Comparison of ENCODE assay signal across 30 cellular contexts in genomic region chr15:78654272-78654671, GRCh38. TPM values are rescaled to one million over a fixed set of nuclear protein-coding genes. Genes with fewer than 3 reads are reported as not detected.
"Had no signal": no experiment of that assay in that cellular context is flagged by ENCODE, and none has a peak within 500 bp of the region (broad histone marks: within the 10 kb centered on the region; RNA-seq: fewer than 3 reads in every experiment).

No MANE protein-coding gene starts in this region.

- H3K36me3 ChIP-seq: left lung, right lobe of liver, transverse colon had no signal

- H3K4me3 ChIP-seq: left lung, lung, mucosa of descending colon, right lobe of liver, testis, transverse colon had no signal

- H3K27ac ChIP-seq: left lung, right lobe of liver, testis, transverse colon had no signal

- H3K4me1 ChIP-seq: left lung, testis, transverse colon had no signal

- H3K9me3 ChIP-seq: left lung, mucosa of descending colon, right lobe of liver, testis, transverse colon had no signal

- ATAC-seq: activated CD4-positive, alpha-beta T cell treated with anti-CD3 and anti-CD28 coated beads for 36 hours; activated CD8-positive, alpha-beta memory T cell treated with anti-CD3 and anti-CD28 coated beads, Interleukin-2, amount 10 ng/mL, durations not matched to agents 7 days and 5 days; activated CD8-positive, alpha-beta T cell treated with anti-CD3 and anti-CD28 coated beads, Interleukin-2, amount 10 ng/mL, durations not matched to agents 7 days and 5 days; activated naive CD4-positive, alpha-beta T cell treated with anti-CD3 and anti-CD28 coated beads, Interleukin-2, amount 50 U/mL, for 72 hours; activated T-cell treated with anti-CD3 and anti-CD28 coated beads, Interleukin-2, amount 50 U/mL, for 72 hours; left lung; mucosa of descending colon; natural killer cell treated with Interleukin-12 subunit alpha and Interleukin-12 subunit beta and Interleukin-15 and Interleukin-18, amount 100 ng/mL, for 72 hours; right lobe of liver had no signal

- DNase-seq: activated CD4-positive, alpha-beta T cell treated with anti-CD3 and anti-CD28 coated beads for 36 hours; activated CD4-positive, CD25-positive, alpha-beta regulatory T cell; activated CD8-positive, alpha-beta memory T cell treated with anti-CD3 and anti-CD28 coated beads, Interleukin-2, amount 10 ng/mL, durations not matched to agents 7 days and 5 days; activated CD8-positive, alpha-beta T cell treated with anti-CD3 and anti-CD28 coated beads, Interleukin-2, amount 10 ng/mL, durations not matched to agents 7 days and 5 days; activated naive CD4-positive, alpha-beta T cell; activated T-cell treated with anti-CD3 and anti-CD28 coated beads, Interleukin-2, amount 50 U/mL, for 72 hours; dermis blood vessel endothelial cell; effector CD4-positive, alpha-beta T cell; head of caudate nucleus; hypothalamus; immature natural killer cell; kidney glomerular epithelial cell; left lung; mucosa of descending colon; right lobe of liver; stimulated activated CD4-positive, alpha-beta T cell treated with anti-CD3 and anti-CD28 coated beads, Interleukin-2, amount 100 ng/mL, for 48 hours; stimulated activated naive CD4-positive, alpha-beta T cell treated with Interleukin-2 at 50 U/mL for 16 hours; T-helper 2 cell; testis; transverse colon had no signal

- FAIRE-seq: astrocyte, colon had no signal

- H3K27me3 ChIP-seq: left lung, right lobe of liver, testis had no signal

RNA-seq across cellular contexts. Expression of gene CHRNB4, which starts 13.3 kb away (rescaled TPM):
- total RNA-seq: activated CD4-positive, alpha-beta T cell treated with anti-CD3 and anti-CD28 coated beads for 36 hours; activated CD8-positive, alpha-beta memory T cell treated with anti-CD3 and anti-CD28 coated beads, Interleukin-2, amount 10 ng/mL, durations not matched to agents 7 days and 5 days; activated CD8-positive, alpha-beta T cell treated with anti-CD3 and anti-CD28 coated beads, Interleukin-2, amount 10 ng/mL, durations not matched to agents 7 days and 5 days; activated naive CD4-positive, alpha-beta T cell treated with anti-CD3 and anti-CD28 coated beads, Interleukin-2, amount 50 U/mL, for 72 hours; activated T-cell treated with anti-CD3 and anti-CD28 coated beads, Interleukin-2, amount 50 U/mL, for 72 hours; astrocyte; dermis blood vessel endothelial cell; left lung; lung; mesenteric fat pad; myocyte; natural killer cell treated with Interleukin-12 subunit alpha and Interleukin-12 subunit beta and Interleukin-15 and Interleukin-18, amount 100 ng/mL, for 72 hours; osteocyte; posterior vena cava had no signal

RNA-seq across cellular contexts. Expression of gene CHRNA3, which starts 33.5 kb away (rescaled TPM):
- total RNA-seq: activated CD4-positive, alpha-beta T cell treated with anti-CD3 and anti-CD28 coated beads for 36 hours; activated CD8-positive, alpha-beta memory T cell treated with anti-CD3 and anti-CD28 coated beads, Interleukin-2, amount 10 ng/mL, durations not matched to agents 7 days and 5 days; activated CD8-positive, alpha-beta T cell treated with anti-CD3 and anti-CD28 coated beads, Interleukin-2, amount 10 ng/mL, durations not matched to agents 7 days and 5 days; activated naive CD4-positive, alpha-beta T cell treated with anti-CD3 and anti-CD28 coated beads, Interleukin-2, amount 50 U/mL, for 72 hours; activated T-cell treated with anti-CD3 and anti-CD28 coated beads, Interleukin-2, amount 50 U/mL, for 72 hours; astrocyte; dermis blood vessel endothelial cell; mesenteric fat pad; natural killer cell treated with Interleukin-12 subunit alpha and Interleukin-12 subunit beta and Interleukin-15 and Interleukin-18, amount 100 ng/mL, for 72 hours; posterior vena cava; right lobe of liver; skeletal muscle tissue had no signal
